In the genomic region with DNA sequence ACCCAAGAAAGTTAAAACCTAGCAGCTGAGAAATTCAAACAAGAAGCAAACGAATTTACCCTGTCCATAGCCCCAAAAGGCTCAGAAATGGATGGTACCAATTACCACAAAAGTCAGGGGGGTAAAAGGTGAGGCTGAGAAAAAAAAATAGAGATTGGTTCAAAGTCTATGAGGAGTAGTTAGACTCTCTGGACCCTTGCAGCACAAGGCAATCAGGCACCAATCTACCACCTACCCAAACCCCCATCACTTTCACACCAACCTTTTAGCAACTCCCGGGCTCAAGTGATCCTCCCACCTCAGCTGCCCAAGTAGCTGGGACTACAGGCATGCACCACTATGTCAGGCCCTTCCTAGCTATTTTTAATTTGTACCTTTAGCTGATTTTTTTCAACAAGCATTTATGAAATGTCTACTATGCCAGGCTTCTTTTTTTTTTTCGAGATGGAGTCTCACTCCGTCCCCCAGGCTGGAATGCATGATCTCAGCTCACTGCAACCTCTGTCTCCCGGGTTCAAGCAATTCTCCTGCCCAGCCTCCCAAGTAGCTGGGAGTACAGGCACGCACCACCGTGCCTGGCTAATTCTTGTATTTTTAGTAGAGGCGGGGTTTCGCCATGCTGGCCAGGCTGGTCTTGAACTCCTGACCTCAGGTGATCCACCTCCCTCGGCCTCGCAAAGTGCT, we compare ENCODE assay signal across 1 cellular context.
TF ChIP-seq lines count a peak whose summit lies in the region.

No MANE protein-coding gene starts in this region.

TF ChIP-seq in HepG2, 621 proteins besides CTCF, POLR2A, EP300 and RAD21 (continued from another document):
- TF ChIP-seq HNF4A (CRISPR knock-in tag; IDR thresholded peaks at IDR 0.05) (peak; percentile 44), FOXO4 (CRISPR knock-in tag; conservative IDR thresholded peaks at IDR 0.05) (no peak), RFX3 (CRISPR knock-in tag; IDR thresholded peaks at IDR 0.05) (no peak), FOXK2 (IDR thresholded peaks at IDR 0.05) (0 out of 2 replicates have a peak, but pooled peaks have one; percentile 16), SNAI1 (CRISPR knock-in tag; IDR thresholded peaks at IDR 0.05; ENCODE audit: borderline replicate concordance) (no peak), ZNF878 (CRISPR knock-in tag; IDR thresholded peaks at IDR 0.05) (no peak), KDM6A (CRISPR knock-in tag; IDR thresholded peaks at IDR 0.05; ENCODE audit: low read depth) (no peak), KLF9 (CRISPR knock-in tag; IDR thresholded peaks at IDR 0.05; ENCODE audit: low read depth) (no peak), POLR2AphosphoS2 (IDR thresholded peaks at IDR 0.05; ENCODE audit: low read depth, low read length) (no peak), ZNF570 (CRISPR knock-in tag; IDR thresholded peaks at IDR 0.05; ENCODE audit: borderline replicate concordance) (no peak), YEATS4 (CRISPR knock-in tag; IDR thresholded peaks at IDR 0.05; ENCODE audit: borderline replicate concordance) (no peak), SIX1 (CRISPR knock-in tag; IDR thresholded peaks at IDR 0.05; ENCODE audit: borderline replicate concordance) (no peak), ZNF362 (CRISPR knock-in tag; IDR thresholded peaks at IDR 0.05; ENCODE audit: borderline replicate concordance) (peak; percentile 64; the same call in 1 of the 2 replicates), ZNF879 (CRISPR knock-in tag; IDR thresholded peaks at IDR 0.05) (no peak), PRDM10 (CRISPR knock-in tag; IDR thresholded peaks at IDR 0.05; ENCODE audit: low read depth) (peak; percentile 95), ZFP36L2 (CRISPR knock-in tag; IDR thresholded peaks at IDR 0.05) (no peak), ZFY (CRISPR knock-in tag; IDR thresholded peaks at IDR 0.05) (no peak), ZNF644 (CRISPR knock-in tag; IDR thresholded peaks at IDR 0.05; ENCODE audit: low read depth) (no peak), KDM1A (CRISPR knock-in tag; IDR thresholded peaks at IDR 0.05) (no peak)
- TF ChIP-seq, protein P1, sequence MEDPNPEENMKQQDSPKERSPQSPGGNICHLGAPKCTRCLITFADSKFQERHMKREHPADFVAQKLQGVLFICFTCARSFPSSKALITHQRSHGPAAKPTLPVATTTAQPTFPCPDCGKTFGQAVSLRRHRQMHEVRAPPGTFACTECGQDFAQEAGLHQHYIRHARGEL (CRISPR knock-in tag; IDR thresholded peaks at IDR 0.05), result no peak
